22 cellular contexts compared by ENCODE assay signal in genomic region chr1:229874609-229875008, GRCh38.
DNase-seq lines count a peak whose midpoint lies in the region; ATAC-seq, FAIRE-seq and TF ChIP-seq lines count a peak whose summit lies in the region.
"Had no signal": no experiment of that assay in that cellular context is flagged by ENCODE, and none has a peak within 500 bp of the region (broad histone marks: within the 10 kb centered on the region; RNA-seq: fewer than 3 reads in every experiment).

No MANE protein-coding gene starts in this region.

- no peak for TF ChIP-seq RAD21 in HCT116 (IDR thresholded peaks at IDR 0.05; ENCODE audit: low read depth)

- intact Hi-C loops in HCT116 (cut with micrococcal nuclease), result no loop called here
- intact Hi-C loops in adrenal gland (cut with DNase I), result no loop called here

- no peak overlapping the region for H3K27ac ChIP-seq in HCT116 (ENCODE audit: low read depth, low read length)
- H3K27ac ChIP-seq in adrenal gland, result no peak overlapping the region
- H3K27ac ChIP-seq: dorsolateral prefrontal cortex had no signal

- TF ChIP-seq CTCF in HCT116 (IDR thresholded peaks at IDR 0.05 in 2 of 3, conservative IDR thresholded peaks at IDR 0.05 in 1 of 3; ENCODE audit: borderline replicate concordance in 1 of 3, insufficient read depth in 1 of 3, low read depth in 2 of 3, low read length in 2 of 3) (no peak), adrenal gland (IDR thresholded peaks at IDR 0.05) (no peak)

- FAIRE-seq in GM12892 (lab: Jason Lieb, UNC), result no peak
- FAIRE-seq: endothelial cell of umbilical vein, H1, islet of Langerhans had no signal

- no peak overlapping the region for H3K4me3 Mint-ChIP-seq in activated T-cell treated with anti-CD3 and anti-CD28 coated beads, Interleukin-2, amount 50 U/mL, for 72 hours
- H3K4me3 Mint-ChIP-seq: activated CD8-positive, alpha-beta memory T cell treated with anti-CD3 and anti-CD28 coated beads, Interleukin-2, amount 10 ng/mL, durations not matched to agents 7 days and 5 days; activated naive CD8-positive, alpha-beta T cell; naive thymus-derived CD8-positive, alpha-beta T cell; type B pancreatic cell had no signal

- peaks cover 0 to 2% of the 10 kb centered on the region in 2 donors for H3K9me3 Mint-ChIP-seq in activated T-cell treated with anti-CD3 and anti-CD28 coated beads, Interleukin-2, amount 50 U/mL, for 72 hours
- H3K9me3 Mint-ChIP-seq: naive thymus-derived CD8-positive, alpha-beta T cell; type B pancreatic cell had no signal

- peak; percentile 5 to 28 for DNase-seq in activated T-cell treated with anti-CD3 and anti-CD28 coated beads, Interleukin-2, amount 50 U/mL, for 72 hours
- no peak for DNase-seq in activated T-cell treated with anti-CD3 and anti-CD28 coated beads for 4 hours
- no peak for DNase-seq in HCT116 (ENCODE audit: low read depth, low spot score)
- peak in 4 of 7 donors; percentile 33 to 49 (median 37) for DNase-seq in adrenal gland
- DNase-seq in stimulated activated CD8-positive, alpha-beta memory T cell treated with anti-CD3 and anti-CD28 coated beads, Interleukin-4, amount 100 ng/mL, for 48 hours, result peak; percentile 30
- no peak for DNase-seq in medulla oblongata (ENCODE audit: extremely low spot score)
- DNase-seq in NCI-H1417 (lab: John Stamatoyannopoulos, UW), result no peak
- no peak for DNase-seq in GM12892 (ENCODE audit: insufficient read length)
- DNase-seq: activated CD4-positive, alpha-beta T cell treated with anti-CD3 and anti-CD28 coated beads for 1 hour; activated CD8-positive, alpha-beta memory T cell treated with anti-CD3 and anti-CD28 coated beads, Interleukin-2, amount 10 ng/mL, durations not matched to agents 7 days and 5 days; cerebellar nuclear complex; dorsolateral prefrontal cortex; MM.1S; naive thymus-derived CD8-positive, alpha-beta T cell; occipital lobe; substantia nigra had no signal

- peak overlapping the region; percentile 20 for H2AFZ ChIP-seq in HCT116 (ENCODE audit: low read depth, low read length, poor library complexity, severe bottlenecking)

- no peaks in the 10 kb centered on the region for H3K9me2 ChIP-seq in HCT116 (ENCODE audit: insufficient read depth)

- no peaks in the 10 kb centered on the region for H3K36me3 Mint-ChIP-seq in activated T-cell treated with anti-CD3 and anti-CD28 coated beads, Interleukin-2, amount 50 U/mL, for 72 hours (ENCODE audit: insufficient read depth in 2 of 2)
- H3K36me3 Mint-ChIP-seq: activated CD8-positive, alpha-beta memory T cell treated with anti-CD3 and anti-CD28 coated beads, Interleukin-2, amount 10 ng/mL, durations not matched to agents 7 days and 5 days; activated naive CD8-positive, alpha-beta T cell; naive thymus-derived CD8-positive, alpha-beta T cell; type B pancreatic cell had no signal

- H4K20me1 ChIP-seq in HCT116 (ENCODE audit: insufficient read depth), result no peaks in the 10 kb centered on the region

- H3K4me1 Mint-ChIP-seq in activated T-cell treated with anti-CD3 and anti-CD28 coated beads, Interleukin-2, amount 50 U/mL, for 72 hours (ENCODE audit: low read depth), result no peaks in the 10 kb centered on the region
- H3K4me1 Mint-ChIP-seq: activated CD8-positive, alpha-beta memory T cell treated with anti-CD3 and anti-CD28 coated beads, Interleukin-2, amount 10 ng/mL, durations not matched to agents 7 days and 5 days; naive thymus-derived CD8-positive, alpha-beta T cell had no signal

- CTCF ChIA-PET in HCT116 (lab: Charles Lee), result no interaction called here

- H3K4me3 ChIP-seq in HCT116 (replicated peaks in 1 of 2; ENCODE audit: low read depth in 1 of 2, low read length in 2 of 2) (no peak overlapping the region), adrenal gland (no peak overlapping the region)
- H3K4me3 ChIP-seq: dorsolateral prefrontal cortex had no signal

- BruUV-seq in HCT116 (replicated peaks; lab: Mats Ljungman, UMichigan), result no TSS peak

- H3K27me3 Mint-ChIP-seq in activated T-cell treated with anti-CD3 and anti-CD28 coated beads, Interleukin-2, amount 50 U/mL, for 72 hours (ENCODE audit: low read depth), result peaks cover 26% of the 10 kb centered on the region
- H3K27me3 Mint-ChIP-seq: activated naive CD8-positive, alpha-beta T cell had no signal

- peaks cover 0 to 11% of the 10 kb centered on the region in 2 experiments; a peak in 2 of 4 replicates for H3K4me1 ChIP-seq in HCT116 (ENCODE audit: control insufficient read depth in 1 of 2, insufficient read depth in 2 of 2, low read length in 2 of 2)
- no peaks in the 10 kb centered on the region for H3K4me1 ChIP-seq in adrenal gland (replicated peaks in 1 of 2)

- peak overlapping the region; percentile 44 for H3K4me2 ChIP-seq in HCT116 (ENCODE audit: low read length)

- H3K27ac Mint-ChIP-seq in activated T-cell treated with anti-CD3 and anti-CD28 coated beads, Interleukin-2, amount 50 U/mL, for 72 hours, result no peak overlapping the region
- H3K27ac Mint-ChIP-seq: activated CD8-positive, alpha-beta memory T cell treated with anti-CD3 and anti-CD28 coated beads, Interleukin-2, amount 10 ng/mL, durations not matched to agents 7 days and 5 days; activated naive CD8-positive, alpha-beta T cell; naive thymus-derived CD8-positive, alpha-beta T cell; type B pancreatic cell had no signal

- H3K9ac ChIP-seq in HCT116 (ENCODE audit: low read length), result no peak overlapping the region

- peaks cover 23% of the 10 kb centered on the region for H3K27me3 ChIP-seq in HCT116 (ENCODE audit: insufficient read depth, low read length)
- no peaks in the 10 kb centered on the region for H3K27me3 ChIP-seq in adrenal gland
- H3K27me3 ChIP-seq: dorsolateral prefrontal cortex had no signal

- H3K36me3 ChIP-seq in HCT116 (ENCODE audit: control insufficient read depth in 1 of 2, insufficient read depth in 2 of 2, low read length in 2 of 2) (no peaks in the 10 kb centered on the region), adrenal gland (replicated peaks in 1 of 2) (no peaks in the 10 kb centered on the region)

- no peaks in the 10 kb centered on the region for H3K79me2 ChIP-seq in HCT116 (ENCODE audit: insufficient read depth, low read length)

- H3K9me3 ChIP-seq in HCT116 (ENCODE audit: control insufficient read depth in 1 of 2, insufficient read depth in 1 of 2, low read depth in 1 of 2, low read length in 2 of 2), result no peaks in the 10 kb centered on the region
- no peaks in the 10 kb centered on the region for H3K9me3 ChIP-seq in adrenal gland (replicated peaks in 1 of 3)

- RAD21 ChIA-PET in HCT116 (lab: Charles Lee; ENCODE audit: low non-redundant PET in 1 of 2, low total read pairs in 2 of 2, uncharacterized antibody in 2 of 2, unreplicated experiment in 2 of 2), result no interaction called here

- WGBS in adrenal gland, 4 donors, result 40 to 73% (median 46%) methylated on average over 2 of the region's 2 CpGs

- TF ChIP-seq POLR2A in HCT116 (IDR thresholded peaks at IDR 0.05; ENCODE audit: borderline replicate concordance, extremely low read depth, insufficient read depth, insufficient read length), result no peak
- TF ChIP-seq POLR2A in adrenal gland (IDR thresholded peaks at IDR 0.05), result no peak
- no peak for TF ChIP-seq POLR2A in GM12892 (IDR thresholded peaks at IDR 0.05; ENCODE audit: low read depth, low read length)

- peak; percentile 70 to 79 for ATAC-seq in activated T-cell treated with anti-CD3 and anti-CD28 coated beads, Interleukin-2, amount 50 U/mL, for 72 hours (replicated peaks in 1 of 2)
- ATAC-seq in HCT116, result peak; percentile 72
- ATAC-seq: activated CD8-positive, alpha-beta memory T cell treated with anti-CD3 and anti-CD28 coated beads, Interleukin-2, amount 10 ng/mL, durations not matched to agents 7 days and 5 days; naive thymus-derived CD8-positive, alpha-beta T cell; SK-N-SH treated with all-trans-retinoic acid at 6 μM for 48 hours had no signal

- POLR2A ChIA-PET in HCT116 (lab: Charles Lee), result no interaction called here

TF ChIP-seq in HCT116, 20 proteins besides CTCF, POLR2A, EP300 and RAD21:
- TF ChIP-seq EZH2phosphoT487 (IDR thresholded peaks at IDR 0.05; ENCODE audit: borderline replicate concordance), result no peak
- no peak for TF ChIP-seq FOSL1 (IDR thresholded peaks at IDR 0.05; ENCODE audit: low read depth)
- TF ChIP-seq CEBPB (IDR thresholded peaks at IDR 0.05; ENCODE audit: low read depth), result no peak
- peak; percentile 68 for TF ChIP-seq TCF7L2 (IDR thresholded peaks at IDR 0.05; ENCODE audit: borderline replicate concordance, extremely low read depth, insufficient read depth, insufficient read length)
- TF ChIP-seq REST (IDR thresholded peaks at IDR 0.05; ENCODE audit: low read depth), result no peak

Comparison
In these comparisons a context has a peak if more than half of its experiments do, and no peak if none do; other contexts are left out.
1. DNase-seq: peak in activated T-cell treated with anti-CD3 and anti-CD28 coated beads, Interleukin-2, amount 50 U/mL, for 72 hours (2 of 2), adrenal gland (4 of 7) and stimulated activated CD8-positive, alpha-beta memory T cell treated with anti-CD3 and anti-CD28 coated beads, Interleukin-4, amount 100 ng/mL, for 48 hours (single experiment); none in activated T-cell treated with anti-CD3 and anti-CD28 coated beads for 4 hours (single experiment), HCT116 (single experiment), medulla oblongata (single experiment), NCI-H1417 (0 of 3) and GM12892 (single experiment).